8 cellular contexts compared by ENCODE assay signal in genomic region chr7:143391462-143392404, GRCh38. TPM values are rescaled to one million over a fixed set of nuclear protein-coding genes. Genes with fewer than 3 reads are reported as not detected.
DNase-seq lines count a peak whose midpoint lies in the region; ATAC-seq and TF ChIP-seq lines count a peak whose summit lies in the region.

No MANE protein-coding gene starts in this region.

- H3K27ac ChIP-seq in RWPE2 (ENCODE audit: poor library complexity, severe bottlenecking), result peak overlapping the region; percentile 50
- H3K27ac ChIP-seq in esophagus (ENCODE audit: low read depth in 2 of 2, low read length in 1 of 2), result peak overlapping the region; percentile 85 to 90
- H3K27ac ChIP-seq in transverse colon, result peak overlapping the region; percentile 73 to 99 (median 86)

- TF ChIP-seq EP300 in transverse colon (IDR thresholded peaks at IDR 0.05; ENCODE audit: low read depth), result no peak

- 52 to 57% methylated on average over 24 of the region's 24 CpGs for WGBS in esophagus, 2 donors
- 0 to 52% methylated on average over 1 to 22 of the region's 24 CpGs for WGBS in transverse colon (ENCODE audit: low coverage in 1 of 2), 2 donors

- H3K27me3 ChIP-seq in RWPE2 (ENCODE audit: insufficient read depth, poor library complexity, severe bottlenecking) (no peaks in the 10 kb centered on the region), esophagus (ENCODE audit: control insufficient read depth in 1 of 2, insufficient read depth in 2 of 2, low read length in 2 of 2) (no peaks in the 10 kb centered on the region), transverse colon (no peaks in the 10 kb centered on the region)

- DNase-seq in RWPE2 (ENCODE audit: low spot score) (no peak), mucosa of gallbladder (ENCODE audit: low spot score) (peak; percentile 63), transverse colon (peak; percentile 57), KBM-7 (no peak), GM19238 (ENCODE audit: insufficient read length, low spot score) (no peak)

- H3K4me1 ChIP-seq in RWPE2 (ENCODE audit: insufficient read depth, poor library complexity, severe bottlenecking), result no peaks in the 10 kb centered on the region
- peaks cover 0 to 16% of the 10 kb centered on the region in 2 donors for H3K4me1 ChIP-seq in esophagus (ENCODE audit: control insufficient read depth in 2 of 2, insufficient read depth in 2 of 2, low read length in 1 of 2)
- peaks cover 10 to 41% (median 30%) of the 10 kb centered on the region in 4 donors for H3K4me1 ChIP-seq in transverse colon

- peak; percentile 22 for TF ChIP-seq POLR2A in transverse colon (IDR thresholded peaks at IDR 0.05)

- intact Hi-C loops in transverse colon (cut with DNase I; ENCODE audit: low total_unique reads), result no loop called here

- TF ChIP-seq CTCF in RWPE2 (IDR thresholded peaks at IDR 0.05; ENCODE audit: poor library complexity, severe bottlenecking) (no peak), transverse colon (IDR thresholded peaks at IDR 0.05) (no peak)

- H3K9me3 ChIP-seq in RWPE2 (ENCODE audit: severe bottlenecking) (no peaks in the 10 kb centered on the region), esophagus (ENCODE audit: control insufficient read depth in 2 of 2, insufficient read depth in 1 of 2, low read depth in 1 of 2, low read length in 1 of 2) (no peaks in the 10 kb centered on the region), transverse colon (no peaks in the 10 kb centered on the region)

- no peak overlapping the region for H3K4me3 ChIP-seq in RWPE2 (ENCODE audit: severe bottlenecking)
- H3K4me3 ChIP-seq in esophagus (ENCODE audit: low read depth in 1 of 2, low read length in 2 of 2), result no peak overlapping the region
- H3K4me3 ChIP-seq in transverse colon, result no peak overlapping the region

- ATAC-seq in RWPE2 (ENCODE audit: low read depth) (peak; percentile 6; the same call in 2 of the 3 replicates), GM19035 (IDR thresholded peaks at IDR 0.05; ENCODE audit: unreplicated experiment) (no peak), HG02973 (IDR thresholded peaks at IDR 0.05; ENCODE audit: unreplicated experiment) (no peak)

- in situ Hi-C loops in transverse colon (cut with MboI; ENCODE audit: low pct_ligation_motif_present in 1 of 4, low pct_unique_long_range_greater_than_20kb in 1 of 4, low sequenced_read_pairs in 3 of 4), result no loop called here
- in situ Hi-C loops in KBM-7 (cut with MboI; ENCODE audit: low pct_unique_long_range_greater_than_20kb, low sequenced_read_pairs), result no loop called here

- H3K36me3 ChIP-seq in RWPE2 (ENCODE audit: low read depth), result peaks cover 94% of the 10 kb centered on the region
- peaks cover 8 to 63% of the 10 kb centered on the region in 2 donors for H3K36me3 ChIP-seq in esophagus (ENCODE audit: control insufficient read depth in 2 of 2, insufficient read depth in 2 of 2, low read length in 1 of 2)
- H3K36me3 ChIP-seq in transverse colon, result peaks cover 0 to 6% (median 0%) of the 10 kb centered on the region in 4 donors

RNA-seq across cellular contexts. Expression of gene ZYX, which starts 10.6 kb away (rescaled TPM):
- polyA plus RNA-seq in esophagus, result 10 to 100 TPM; 62.7 to 92.3 TPM
- total RNA-seq in mucosa of gallbladder (276 TPM), transverse colon (100 to 1,000 TPM in 2 of 4 donors, 10 to 100 TPM in 2; 45.2 to 217 (median 110) TPM)

RNA-seq across cellular contexts. Expression of gene EPHA1, which starts 16.9 kb away (rescaled TPM):
- 10 to 100 TPM; 65.6 to 74.6 TPM for polyA plus RNA-seq in esophagus
- total RNA-seq in mucosa of gallbladder (38.0 TPM), transverse colon (10 to 100 TPM; 21.1 to 29.9 (median 24.8) TPM)

RNA-seq across cellular contexts. Expression of gene FAM131B, which starts 29.2 kb away (rescaled TPM):
- under 1 TPM; 0.16 to 0.28 TPM for polyA plus RNA-seq in esophagus
- total RNA-seq in mucosa of gallbladder (6.6 TPM), transverse colon (10 to 100 TPM in 1 of 4 donors, 1 to 10 TPM in 3; 2.2 to 33.4 (median 4.7) TPM)

RNA-seq across cellular contexts. Expression of gene TAS2R60, which starts 51.5 kb away (rescaled TPM):
- not detected for polyA plus RNA-seq in esophagus
- total RNA-seq in mucosa of gallbladder (not detected), transverse colon (not detected)

Comparison
In these comparisons a context has a peak if more than half of its experiments do, and no peak if none do; other contexts are left out.
1. DNase-seq: peak in mucosa of gallbladder (single experiment) and transverse colon (single experiment); none in RWPE2 (single experiment), KBM-7 (single experiment) and GM19238 (single experiment).
2. Peak in every context shown above with its lines, with median percentiles within 50 percentile points of each other: H3K27ac ChIP-seq.